In the genomic region with DNA sequence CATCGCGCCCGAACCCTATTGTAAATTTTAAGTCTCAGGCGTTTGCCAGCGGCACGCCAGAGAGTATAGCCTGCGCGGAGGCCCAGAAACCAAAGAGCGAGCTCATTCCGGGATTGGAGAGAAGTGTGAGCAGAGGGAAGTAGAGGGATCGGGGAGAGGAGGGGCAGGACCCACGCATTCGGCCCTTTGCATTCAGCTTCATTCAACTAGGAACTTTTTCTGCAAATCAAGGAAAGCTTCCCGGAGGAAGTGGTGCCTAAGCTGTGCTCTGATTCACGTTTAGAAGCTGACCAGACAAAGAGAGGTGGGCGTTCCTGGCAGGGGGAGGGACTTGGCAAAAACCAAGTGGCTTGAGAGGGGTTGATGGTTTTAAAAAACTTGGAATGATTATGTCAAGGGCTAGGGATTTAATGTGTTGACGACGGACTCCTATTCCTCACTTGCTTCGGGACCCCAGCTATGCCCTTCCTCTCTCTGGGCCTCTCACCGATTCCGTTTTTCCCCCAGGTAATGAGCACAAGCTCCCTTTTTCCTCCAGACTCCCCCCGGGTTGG, we compare ENCODE assay signal across 8 cellular contexts.
DNase-seq lines count a peak whose midpoint lies in the region; ATAC-seq and TF ChIP-seq lines count a peak whose summit lies in the region.

No MANE protein-coding gene starts in this region.

- peaks cover 4% of the 10 kb centered on the region; the same call in 1 of the 2 replicates for H3K36me3 ChIP-seq in Loucy (ENCODE audit: insufficient read depth, low read length)

- no peaks in the 10 kb centered on the region for H3K9me2 ChIP-seq in Loucy (replicated peaks; ENCODE audit: low read depth, low read length)

- no peak for TF ChIP-seq CTCF in Loucy (conservative IDR thresholded peaks at IDR 0.05; ENCODE audit: low read length)

- DNase-seq in DMS53 treated with DMSO at 0.1 percent for 48 hours (lab: John Stamatoyannopoulos, UW; ENCODE audit: unreplicated experiment) = peak; percentile 81
- peak; percentile 46 to 56 for DNase-seq in stimulated activated CD8-positive, alpha-beta memory T cell treated with anti-CD3 and anti-CD28 coated beads, Interleukin-7, amount 100 ng/mL, for 48 hours (ENCODE audit: extremely low read depth in 1 of 2, low read depth in 1 of 2)
- no peak for DNase-seq in T-helper 9 cell

- no peaks in the 10 kb centered on the region for H3K9me3 ChIP-seq in Loucy (ENCODE audit: insufficient read depth, low read depth, low read length)

- H3K9ac ChIP-seq in Loucy (ENCODE audit: low read depth, low read length, poor library complexity, severe bottlenecking) = peak overlapping the region; percentile 68

- peak; percentile 88 for TF ChIP-seq POLR2A in Raji (IDR thresholded peaks at IDR 0.05; ENCODE audit: insufficient read depth, low read depth, low read length)

- H3F3A ChIP-seq in Loucy (ENCODE audit: low read depth) = peaks cover 3% of the 10 kb centered on the region; the same call in 1 of the 2 replicates

- peaks cover 40% of the 10 kb centered on the region for H3K79me2 ChIP-seq in Loucy (ENCODE audit: insufficient read depth, low read length)

- H3K4me2 ChIP-seq in Loucy (ENCODE audit: low read depth, low read length, poor library complexity, severe bottlenecking) = peak overlapping the region; percentile 62

- H3K27me3 ChIP-seq in Loucy (ENCODE audit: insufficient read depth, low read length, poor library complexity, severe bottlenecking) (peaks cover 4% of the 10 kb centered on the region), layer of hippocampus (ENCODE audit: control insufficient read depth, insufficient read depth, low read length) (no peaks in the 10 kb centered on the region)

- peak; percentile 23 for ATAC-seq in GM21447 (IDR thresholded peaks at IDR 0.05; ENCODE audit: unreplicated experiment)

- H4K20me1 ChIP-seq in Loucy (ENCODE audit: insufficient read depth, low read length, poor library complexity, severe bottlenecking) = peaks cover 36% of the 10 kb centered on the region

- peak overlapping the region; percentile 70 for H3K4me3 ChIP-seq in Loucy (ENCODE audit: low read length, poor library complexity, severe bottlenecking)

- H2AFZ ChIP-seq in Loucy (ENCODE audit: low read length) = peak overlapping the region; percentile 96

- peaks cover 27% of the 10 kb centered on the region for H3K4me1 ChIP-seq in Loucy (ENCODE audit: insufficient read depth, low read length, poor library complexity, severe bottlenecking)

- peak overlapping the region; percentile 97 for H3K27ac ChIP-seq in cingulate gyrus (ENCODE audit: low read depth, low read length)
- peak overlapping the region; percentile 99 for H3K27ac ChIP-seq in layer of hippocampus (ENCODE audit: low read depth, low read length)
